8 cellular contexts compared by ENCODE assay signal in genomic region chr2:229980440-229981184, GRCh38. TPM values are rescaled to one million over a fixed set of nuclear protein-coding genes. Genes with fewer than 3 reads are reported as not detected.
A peak's percentile ranks its signal among the peaks of the same experiment; 100 is the strongest.
DNase-seq lines count a peak whose midpoint lies in the region; TF ChIP-seq lines count a peak whose summit lies in the region.

No MANE protein-coding gene starts in this region.

- no peaks in the 10 kb centered on the region for H4K20me1 ChIP-seq in OCI-LY1 (ENCODE audit: insufficient read depth, low read length)

- DNase-seq in stimulated activated CD4-positive, alpha-beta T cell treated with anti-CD3 and anti-CD28 coated beads, Interleukin-4, amount 100 ng/mL, for 24 hours = peak; percentile 5
- DNase-seq in stimulated activated CD4-positive, alpha-beta T cell treated with anti-CD3 and anti-CD28 coated beads, Interleukin-2, amount 100 ng/mL, for 48 hours = no peak
- DNase-seq in ecto neural progenitor cell (ENCODE audit: low spot score) (peak; percentile 44), mucosa of gallbladder (ENCODE audit: low spot score) (peak; percentile 25), DMS79 treated with DMSO at 0.1 percent for 48 hours (lab: John Stamatoyannopoulos, UW) (no peak), NCI-H1105 (lab: John Stamatoyannopoulos, UW) (no peak), NCI-H128 (lab: John Stamatoyannopoulos, UW; ENCODE audit: unreplicated experiment) (no peak)

- H2AFZ ChIP-seq in OCI-LY1 (ENCODE audit: low read length) = no peak overlapping the region

- peak overlapping the region; percentile 1; the same call in 1 of the 2 replicates for H3K4me2 ChIP-seq in OCI-LY1 (ENCODE audit: low read length)

- H3F3A ChIP-seq in OCI-LY1 (ENCODE audit: insufficient read depth, low read length) = no peaks in the 10 kb centered on the region

- TF ChIP-seq CTCF in OCI-LY1 (IDR thresholded peaks at IDR 0.05; ENCODE audit: low read length) = no peak

- H3K36me3 ChIP-seq in OCI-LY1 (ENCODE audit: insufficient read depth, low read length) = no peaks in the 10 kb centered on the region

- no peak overlapping the region for H3K4me3 ChIP-seq in OCI-LY1 (ENCODE audit: low read depth, low read length, poor library complexity, severe bottlenecking)

- no peaks in the 10 kb centered on the region for H3K9me3 ChIP-seq in OCI-LY1 (ENCODE audit: low read length)

- H3K9me2 ChIP-seq in OCI-LY1 (ENCODE audit: low read depth, low read length) = no peaks in the 10 kb centered on the region

- peaks cover 9% of the 10 kb centered on the region for H3K4me1 ChIP-seq in OCI-LY1 (ENCODE audit: insufficient read depth, low read length, severe bottlenecking)

- no peaks in the 10 kb centered on the region for H3K27me3 ChIP-seq in OCI-LY1 (ENCODE audit: insufficient read depth, low read length)

- H3K9ac ChIP-seq in OCI-LY1 (ENCODE audit: low read length) = no peak overlapping the region

- no peak overlapping the region for H3K27ac ChIP-seq in OCI-LY1 (ENCODE audit: low read depth, low read length, poor library complexity, severe bottlenecking)

- H3K79me2 ChIP-seq in OCI-LY1 (ENCODE audit: insufficient read depth, low read length) = no peaks in the 10 kb centered on the region

RNA-seq across cellular contexts. Expression of gene FBXO36, which starts 58.3 kb away (rescaled TPM):
- 2.3 TPM for total RNA-seq in mucosa of gallbladder

RNA-seq across cellular contexts. Expression of gene TRIP12, which starts 58.8 kb away (rescaled TPM):
- 204 TPM for total RNA-seq in mucosa of gallbladder

Comparison
In these comparisons a context has a peak if more than half of its experiments do, and no peak if none do; other contexts are left out.
1. DNase-seq: peak in stimulated activated CD4-positive, alpha-beta T cell treated with anti-CD3 and anti-CD28 coated beads, Interleukin-4, amount 100 ng/mL, for 24 hours (single experiment), ecto neural progenitor cell (single experiment) and mucosa of gallbladder (single experiment); none in stimulated activated CD4-positive, alpha-beta T cell treated with anti-CD3 and anti-CD28 coated beads, Interleukin-2, amount 100 ng/mL, for 48 hours (0 of 2), DMS79 treated with DMSO at 0.1 percent for 48 hours (single experiment), NCI-H1105 (single experiment) and NCI-H128 (single experiment).